ENCODE assay signal across 23 cellular contexts in the genomic region with DNA sequence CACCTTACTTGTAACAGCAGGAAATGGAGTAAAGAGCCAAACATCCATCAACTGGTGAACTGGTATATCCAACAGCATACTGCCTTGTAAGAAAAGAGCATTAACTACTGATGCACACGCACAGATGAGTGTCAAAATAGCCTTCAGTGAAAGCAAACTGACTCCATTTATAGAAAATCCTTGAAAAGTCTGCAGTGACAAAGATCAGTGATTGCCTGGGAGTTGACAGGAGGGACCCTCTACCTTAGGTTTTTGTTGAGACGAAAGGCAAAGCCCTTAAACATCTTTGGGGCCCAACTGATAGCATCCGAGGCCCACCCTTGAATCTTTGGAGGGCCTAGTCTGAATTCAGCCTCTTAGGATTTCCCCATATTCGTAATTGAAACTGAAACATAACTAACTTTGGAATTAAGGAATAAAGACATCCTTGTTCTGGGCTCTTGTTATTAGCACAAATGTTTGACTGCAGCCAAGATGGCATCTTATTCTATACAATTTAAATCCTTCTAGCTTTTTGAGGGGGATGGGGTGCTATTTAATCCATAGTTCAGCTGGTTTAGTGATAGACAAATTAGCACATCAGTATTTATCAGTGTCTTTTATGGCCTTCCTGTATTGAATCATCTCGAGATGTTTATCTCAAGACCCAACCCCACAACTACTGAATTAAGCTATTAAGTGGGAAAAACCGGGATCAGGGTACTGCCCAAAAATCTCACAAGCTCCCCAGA.
"Had no signal": no experiment of that assay in that cellular context is flagged by ENCODE, and none has a peak within 500 bp of the region (broad histone marks: within the 10 kb centered on the region; RNA-seq: fewer than 3 reads in every experiment).

No MANE protein-coding gene starts in this region.

- DNase-seq: effector memory CD4-positive, alpha-beta T cell; heart left ventricle; hippocampal formation; left colon; mammary epithelial cell; naive thymus-derived CD4-positive, alpha-beta T cell; nephron progenitor cell; psoas muscle; retina; spleen; stimulated activated CD4-positive, alpha-beta T cell treated with anti-CD3 and anti-CD28 coated beads, Interleukin-15, amount 100 ng/mL, for 24 hours; stimulated activated CD4-positive, alpha-beta T cell treated with anti-CD3 and anti-CD28 coated beads, Interleukin-1b, Interleukin-23, amount 100 ng/mL, for 48 hours; stimulated activated CD4-positive, alpha-beta T cell treated with anti-CD3 and anti-CD28 coated beads, Interleukin-4, amount 100 ng/mL, for 24 hours; testis; upper lobe of right lung had no signal

- FAIRE-seq: endometrium had no signal

- H3K27me3 ChIP-seq: heart left ventricle, neutrophil, spleen, testis, tibial nerve, upper lobe of right lung, vagina had no signal

- H3K27me3 Mint-ChIP-seq: stimulated activated memory B cell treated with anti-CD40 and anti-IgM and Interleukin-4, amounts not matched to agents 10 μg/mL and 1 μg/mL and 100 μg/mL, for 72 hours; stimulated activated naive CD8-positive, alpha-beta T cell treated with anti-CD3 and anti-CD28 coated beads, Interleukin-15, Interleukin-2, amounts not matched to agents 100 ng/mL and 50 ng/mL, for 24 hours had no signal

- H3K4me3 Mint-ChIP-seq: naive thymus-derived CD4-positive, alpha-beta T cell; nephron progenitor cell; stimulated activated memory B cell treated with anti-CD40 and anti-IgM and Interleukin-4, amounts not matched to agents 10 μg/mL and 1 μg/mL and 100 μg/mL, for 72 hours; stimulated activated naive CD8-positive, alpha-beta T cell treated with anti-CD3 and anti-CD28 coated beads, Interleukin-15, Interleukin-2, amounts not matched to agents 100 ng/mL and 50 ng/mL, for 24 hours had no signal

- H3K4me1 ChIP-seq: psoas muscle, testis, tibial nerve, vagina had no signal

- H3K4me3 ChIP-seq: heart left ventricle, psoas muscle, spleen, testis, tibial nerve, upper lobe of right lung, vagina had no signal

- H3K27ac ChIP-seq: heart left ventricle, neutrophil, psoas muscle, spleen, testis, tibial nerve, upper lobe of right lung, vagina had no signal

- H3K9me3 ChIP-seq: neutrophil, testis, upper lobe of right lung, vagina had no signal

- ATAC-seq: esophagus mucosa; heart left ventricle; left colon; naive thymus-derived CD4-positive, alpha-beta T cell; psoas muscle; sciatic nerve; stimulated activated memory B cell treated with anti-CD40 and anti-IgM and Interleukin-4, amounts not matched to agents 10 μg/mL and 1 μg/mL and 100 μg/mL, for 72 hours; upper lobe of right lung had no signal

- H3K27ac Mint-ChIP-seq: naive thymus-derived CD4-positive, alpha-beta T cell; nephron progenitor cell; stimulated activated memory B cell treated with anti-CD40 and anti-IgM and Interleukin-4, amounts not matched to agents 10 μg/mL and 1 μg/mL and 100 μg/mL, for 72 hours; stimulated activated naive CD8-positive, alpha-beta T cell treated with anti-CD3 and anti-CD28 coated beads, Interleukin-15, Interleukin-2, amounts not matched to agents 100 ng/mL and 50 ng/mL, for 24 hours had no signal
